In genomic region chr2:227865281-227865680, GRCh38 we compare ENCODE assay signal across 29 cellular contexts. TPM values are rescaled to one million over a fixed set of nuclear protein-coding genes. Genes with fewer than 3 reads are reported as not detected.
"Had no signal": no experiment of that assay in that cellular context is flagged by ENCODE, and none has a peak within 500 bp of the region (broad histone marks: within the 10 kb centered on the region; RNA-seq: fewer than 3 reads in every experiment).

No MANE protein-coding gene starts in this region.

- H3K27ac ChIP-seq: KMS-11, SJSA1 had no signal

- H3K4me2 ChIP-seq: KMS-11 had no signal

- H3K4me3 ChIP-seq: SJSA1 had no signal

- H3K9me3 ChIP-seq: SJSA1 had no signal

- DNase-seq: activated B cell treated with CpG ODN at 0.5 μM for 24 hours; activated CD4-positive, alpha-beta memory T cell treated with anti-CD3 and anti-CD28 coated beads, Interleukin-2, amount 10 ng/mL, durations not matched to agents 7 days and 5 days; activated CD4-positive, alpha-beta T cell treated with anti-CD3 and anti-CD28 coated beads for 1 hour; activated CD4-positive, alpha-beta T cell treated with anti-CD3 and anti-CD28 coated beads, Interleukin-2, amount 10 ng/mL, durations not matched to agents 7 days and 5 days; activated gamma-delta T cell; activated naive CD4-positive, alpha-beta T cell treated with anti-CD3 and anti-CD28 coated beads, Interleukin-2, amount 10 ng/mL, durations not matched to agents 7 days and 5 days; activated naive CD8-positive, alpha-beta T cell treated with anti-CD3 and anti-CD28 coated beads for 36 hours; activated T-cell treated with anti-CD3 and anti-CD28 coated beads for 4 hours; activated T-cell treated with anti-CD3 and anti-CD28 coated beads, Interleukin-2, amount 50 U/mL, for 48 hours; anterior cingulate cortex; cerebellar nuclear complex; NCI-H146; NCI-H187 treated with DMSO at 0.1 percent for 48 hours; NCI-H2081 treated with DMSO at 0.1 percent for 48 hours; NCI-H2227 treated with DMSO at 0.1 percent for 48 hours; NCI-H526; NCI-H82; OCI-M1; RPMI8226; SHP77; T-helper 9 cell had no signal

- H3K36me3 ChIP-seq: SJSA1 had no signal

- ATAC-seq: activated T-helper 17 cell treated with anti-CD3 and anti-CD28 coated beads, Interleukin-2, amount 50 U/mL, for 72 hours; Panc1; SK-N-SH treated with all-trans-retinoic acid at 6 μM for 48 hours had no signal

- H3K9ac ChIP-seq: KMS-11 had no signal

- H3K27me3 ChIP-seq: SJSA1 had no signal

RNA-seq across cellular contexts. Expression of gene DAW1, which starts 6.2 kb away (rescaled TPM):
- total RNA-seq: activated B cell treated with CpG ODN at 0.5 μM for 24 hours; activated CD4-positive, alpha-beta memory T cell treated with anti-CD3 and anti-CD28 coated beads, Interleukin-2, amount 10 ng/mL, durations not matched to agents 7 days and 5 days; activated CD4-positive, alpha-beta T cell treated with anti-CD3 and anti-CD28 coated beads, Interleukin-2, amount 10 ng/mL, durations not matched to agents 7 days and 5 days; activated CD8-positive, alpha-beta memory T cell treated with anti-CD3 and anti-CD28 coated beads for 36 hours; activated naive CD8-positive, alpha-beta T cell treated with anti-CD3 and anti-CD28 coated beads for 36 hours; cardiac septum; T-helper 1 cell treated with Interleukin-12 subunit alpha and Interleukin-12 subunit beta and Interleukin-4 antibody, amounts not matched to agents 30 ng/mL and 1 ng/mL, for 36 hours had no signal

RNA-seq across cellular contexts. Expression of gene CCL20, which starts 51.6 kb away (rescaled TPM):
- total RNA-seq: activated B cell treated with CpG ODN at 0.5 μM for 24 hours, cardiac septum, SJSA1 had no signal
